21 cellular contexts compared by ENCODE assay signal in the genomic region with DNA sequence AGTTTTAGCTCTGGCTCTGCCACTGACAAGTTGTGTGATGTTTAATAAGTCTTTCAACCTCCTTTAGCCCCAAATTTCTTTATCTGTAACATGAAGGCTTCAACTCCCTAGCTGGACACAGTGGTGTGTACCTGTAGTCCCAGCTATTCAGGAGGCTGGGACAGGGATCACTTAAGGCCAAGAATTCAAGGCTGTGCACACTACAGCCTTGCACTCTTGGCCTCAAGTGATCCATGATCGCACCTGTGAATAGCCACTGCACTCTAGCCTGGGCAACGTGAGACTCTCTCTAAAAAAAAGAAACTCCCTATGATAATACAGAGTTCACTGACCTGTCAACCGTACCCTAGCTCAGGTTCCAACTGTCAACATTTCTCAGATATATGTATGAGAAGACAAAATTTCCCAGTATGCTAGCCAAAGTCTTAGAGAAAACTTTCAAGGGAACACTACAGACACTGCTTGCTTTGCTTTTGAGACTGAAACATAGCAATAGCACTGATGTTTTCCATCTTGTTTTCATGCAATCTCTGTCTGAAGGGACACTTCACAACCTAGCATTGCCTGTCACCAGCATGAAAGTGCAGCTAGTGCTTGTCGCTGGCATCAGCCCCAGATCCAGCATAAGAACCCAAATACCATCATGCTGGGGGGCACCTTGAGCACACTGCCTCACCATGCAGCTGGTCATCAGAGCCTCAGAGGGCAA. TPM values are rescaled to one million over a fixed set of nuclear protein-coding genes. Genes with fewer than 3 reads are reported as not detected.
DNase-seq lines count a peak whose midpoint lies in the region; ATAC-seq and TF ChIP-seq lines count a peak whose summit lies in the region.
"Had no signal": no experiment of that assay in that cellular context is flagged by ENCODE, and none has a peak within 500 bp of the region (broad histone marks: within the 10 kb centered on the region; RNA-seq: fewer than 3 reads in every experiment).

No MANE protein-coding gene starts in this region.

- peaks cover 3% of the 10 kb centered on the region; the same call in 2 of the 3 replicates for H3K9me3 Mint-ChIP-seq in GM23338
- H3K9me3 Mint-ChIP-seq: IgD-negative memory B cell had no signal

- no peaks in the 10 kb centered on the region for H3K79me1 ChIP-seq in trophoblast cell (ENCODE audit: low read length)

- 0 out of 2 replicates have a peak, but pooled peaks cover 2% of the 10 kb centered on the region for H3K9me2 ChIP-seq in GM23338 (ENCODE audit: insufficient read depth)

- H4K8ac ChIP-seq in trophoblast cell (ENCODE audit: low read depth, low read length) = no peak overlapping the region

- H3K79me2 ChIP-seq in GM23338 (replicated peaks; ENCODE audit: insufficient read depth) (no peaks in the 10 kb centered on the region), trophoblast cell (ENCODE audit: control insufficient read depth, insufficient read depth, low read length, poor library complexity) (no peaks in the 10 kb centered on the region)

- H3K14ac ChIP-seq in trophoblast cell (ENCODE audit: low read length) = no peak overlapping the region

- H3K27me3 Mint-ChIP-seq in GM23338 (ENCODE audit: insufficient read depth, low read depth, poor library complexity) = peaks cover 1% of the 10 kb centered on the region

- no peak for ATAC-seq in GM23338
- no peak for ATAC-seq in HG03521 (IDR thresholded peaks at IDR 0.05; ENCODE audit: unreplicated experiment)

- TF ChIP-seq CTCF in GM23338 (conservative IDR thresholded peaks at IDR 0.05; ENCODE audit: low read depth in 2 of 2) (no peak), WERI-Rb-1 (IDR thresholded peaks at IDR 0.05; ENCODE audit: low read depth, low read length) (no peak)

- H2BK12ac ChIP-seq in trophoblast cell (ENCODE audit: low read length) = no peak overlapping the region

- no peak overlapping the region for H3K27ac ChIP-seq in GM23338 (ENCODE audit: low read depth)
- H3K27ac ChIP-seq in SK-N-MC = peak overlapping the region; percentile 64
- no peak overlapping the region for H3K27ac ChIP-seq in trophoblast cell (ENCODE audit: low read depth, low read length)
- no peak overlapping the region for H3K27ac ChIP-seq in WERI-Rb-1
- H3K27ac ChIP-seq: C4-2B, PC-9, RWPE1, SJSA1 had no signal

- no peak overlapping the region for H3K4me3 ChIP-seq in GM23338
- no peak overlapping the region for H3K4me3 ChIP-seq in SK-N-MC
- no peak overlapping the region for H3K4me3 ChIP-seq in trophoblast cell (ENCODE audit: low read depth, low read length)
- no peak overlapping the region for H3K4me3 ChIP-seq in WERI-Rb-1 (ENCODE audit: low read depth, low read length)
- H3K4me3 ChIP-seq: HAP-1, PC-9, SJSA1 had no signal

- DNase-seq in GM23338 (ENCODE audit: low spot score) = no peak
- no peak for DNase-seq in SK-N-MC (ENCODE audit: low read depth, low spot score)
- peak; percentile 61 for DNase-seq in left kidney (ENCODE audit: low read depth, low spot score)
- DNase-seq in trophoblast cell = no peak
- no peak for DNase-seq in SW 1271 (lab: John Stamatoyannopoulos, UW)
- DNase-seq in WERI-Rb-1 = no peak
- DNase-seq: AML-193, DMS79 treated with DMSO at 0.1 percent for 48 hours, Karpas-422, NCI-H1048, NCI-H1436, NCI-H1930, NCI-H345, NCI-H524 treated with DMSO at 0.1 percent for 48 hours, PC-9 had no signal

- H3K27ac Mint-ChIP-seq in GM23338 = no peak overlapping the region
- H3K27ac Mint-ChIP-seq: IgD-negative memory B cell had no signal

- WGBS in trophoblast cell (ENCODE audit: extremely low coverage, insufficient coverage, insufficient read length) = no CpG with 5 or more reads among the region's 4 CpGs

- no peak overlapping the region for H2BK120ac ChIP-seq in trophoblast cell (ENCODE audit: insufficient read depth, low read length, poor library complexity)

- H3K23ac ChIP-seq in trophoblast cell (ENCODE audit: low read length) = peak overlapping the region; percentile 89

- H2BK5ac ChIP-seq in trophoblast cell (ENCODE audit: low read depth, low read length, poor library complexity) = no peak overlapping the region

- H2AK5ac ChIP-seq in trophoblast cell (ENCODE audit: low read length) = no peak overlapping the region

- no peaks in the 10 kb centered on the region for H3F3A ChIP-seq in GM23338 (replicated peaks; ENCODE audit: low read depth)

- H3K36me3 Mint-ChIP-seq in GM23338 (ENCODE audit: low read depth) = no peaks in the 10 kb centered on the region
- H3K36me3 Mint-ChIP-seq: IgD-negative memory B cell had no signal

- H3K18ac ChIP-seq in trophoblast cell (ENCODE audit: low read length) = no peak overlapping the region

- no peaks in the 10 kb centered on the region for H4K20me1 ChIP-seq in GM23338 (replicated peaks; ENCODE audit: insufficient read depth)

- H3K4me1 Mint-ChIP-seq in GM23338 = peaks cover 9% of the 10 kb centered on the region
- H3K4me1 Mint-ChIP-seq: IgD-negative memory B cell had no signal

- no peak overlapping the region for H3K4ac ChIP-seq in trophoblast cell (ENCODE audit: low read depth, low read length)

- no peak overlapping the region for H4K91ac ChIP-seq in trophoblast cell (ENCODE audit: low read depth, low read length)

- H2AFZ ChIP-seq in GM23338 (0 out of 2 replicates have a peak overlapping the region, but pooled peaks have one; percentile 20), trophoblast cell (ENCODE audit: insufficient read depth, low read length, poor library complexity) (no peak overlapping the region)
- H2AFZ ChIP-seq: PC-9 had no signal

- no peak overlapping the region for H3K4me3 Mint-ChIP-seq in GM23338
- H3K4me3 Mint-ChIP-seq: IgD-negative memory B cell had no signal

- H3K9me3 ChIP-seq in SK-N-MC (ENCODE audit: low read depth, low read length) (no peaks in the 10 kb centered on the region), trophoblast cell (ENCODE audit: insufficient read depth, low read depth, low read length) (no peaks in the 10 kb centered on the region), WERI-Rb-1 (ENCODE audit: severe bottlenecking) (no peaks in the 10 kb centered on the region)
- H3K9me3 ChIP-seq: HAP-1, SJSA1 had no signal

- no peaks in the 10 kb centered on the region for H3K4me1 ChIP-seq in GM23338 (ENCODE audit: insufficient read depth)
- no peaks in the 10 kb centered on the region for H3K4me1 ChIP-seq in trophoblast cell (ENCODE audit: control insufficient read depth in 1 of 2, insufficient read depth in 2 of 2, low read length in 2 of 2)

- H3K4me2 ChIP-seq in GM23338 (no peak overlapping the region), trophoblast cell (ENCODE audit: low read length) (no peak overlapping the region)
- H3K4me2 ChIP-seq: PC-9 had no signal

- no peak overlapping the region for H4K12ac ChIP-seq in trophoblast cell (ENCODE audit: low read depth, low read length)

- H3K27me3 ChIP-seq in GM23338 (ENCODE audit: insufficient read depth) (no peaks in the 10 kb centered on the region), trophoblast cell (ENCODE audit: insufficient read depth, low read length) (no peaks in the 10 kb centered on the region), WERI-Rb-1 (ENCODE audit: insufficient read depth, low read depth, severe bottlenecking) (no peaks in the 10 kb centered on the region)
- H3K27me3 ChIP-seq: SJSA1 had no signal

- no peaks in the 10 kb centered on the region for H3K36me3 ChIP-seq in GM23338 (ENCODE audit: insufficient read depth)
- H3K36me3 ChIP-seq in SK-N-MC (ENCODE audit: insufficient read depth, low read length) = no peaks in the 10 kb centered on the region
- no peaks in the 10 kb centered on the region for H3K36me3 ChIP-seq in trophoblast cell (ENCODE audit: control insufficient read depth in 1 of 2, insufficient read depth in 2 of 2, low read length in 2 of 2)
- H3K36me3 ChIP-seq in WERI-Rb-1 = no peaks in the 10 kb centered on the region
- H3K36me3 ChIP-seq: HAP-1, SJSA1 had no signal

- H3K9ac ChIP-seq in SK-N-MC (ENCODE audit: insufficient read length) (no peak overlapping the region), trophoblast cell (ENCODE audit: low read length) (no peak overlapping the region)

TF ChIP-seq in GM23338, 12 proteins besides CTCF, POLR2A, EP300 and RAD21 (continues in another document):
- TF ChIP-seq JUNB (IDR thresholded peaks at IDR 0.05; ENCODE audit: unreplicated experiment) = no peak
- TF ChIP-seq EZH2phosphoT487 (IDR thresholded peaks at IDR 0.05; ENCODE audit: unreplicated experiment) = no peak
- no peak for TF ChIP-seq EZH2 (IDR thresholded peaks at IDR 0.05; ENCODE audit: low read depth, unreplicated experiment)
- TF ChIP-seq CREB1 (CRISPR knock-in tag; IDR thresholded peaks at IDR 0.05; ENCODE audit: low read depth) = no peak
- TF ChIP-seq POLR2AphosphoS5 (IDR thresholded peaks at IDR 0.05; ENCODE audit: low read depth) = no peak
- no peak for TF ChIP-seq ZNF331 (CRISPR knock-in tag; IDR thresholded peaks at IDR 0.05; ENCODE audit: low read depth)

RNA-seq across cellular contexts. Expression of gene PTPN13, which starts 51.6 kb away (rescaled TPM):
- total RNA-seq in GM23338 (2014; rRNA removed; shearing (Covaris generic)) = 45.1 and 49.9 TPM in 2 replicates
- polyA plus RNA-seq in GM23338 (2016; fragmentation: Nextera tagmentation; extraction: Ambion mirVana) = 11.5 and 12.6 TPM in 2 replicates
- polyA plus RNA-seq in trophoblast cell (2013) = 8.9 and 9.4 TPM in 2 replicates
- polyA plus RNA-seq: IgD-negative memory B cell had no signal
